10 cellular contexts compared by ENCODE assay signal in genomic region chr7:3259711-3260424, GRCh38. TPM values are rescaled to one million over a fixed set of nuclear protein-coding genes. Genes with fewer than 3 reads are reported as not detected.
A peak's percentile ranks its signal among the peaks of the same experiment; 100 is the strongest.
DNase-seq lines count a peak whose midpoint lies in the region; ATAC-seq and TF ChIP-seq lines count a peak whose summit lies in the region.
"Had no signal": no experiment of that assay in that cellular context is flagged by ENCODE, and none has a peak within 500 bp of the region (broad histone marks: within the 10 kb centered on the region; RNA-seq: fewer than 3 reads in every experiment).

No MANE protein-coding gene starts in this region.

- ATAC-seq in activated naive CD8-positive, alpha-beta T cell treated with anti-CD3 and anti-CD28 coated beads, Interleukin-2, amount 10 ng/mL, durations not matched to agents 7 days and 5 days (ENCODE audit: low read depth), result no peak
- ATAC-seq in left lung, result peak; percentile 22

- H3K27ac Mint-ChIP-seq in activated naive CD8-positive, alpha-beta T cell treated with anti-CD3 and anti-CD28 coated beads, Interleukin-2, amount 10 ng/mL, durations not matched to agents 7 days and 5 days, result no peak overlapping the region

- no peak for TF ChIP-seq POLR2A in testis (IDR thresholded peaks at IDR 0.05)

- H3K27ac ChIP-seq in left lung, result peak overlapping the region in 1 of 2 donors; percentile 51
- H3K27ac ChIP-seq in testis, result peak overlapping the region; percentile 39 to 68

- 19% methylated on average over 17 of the region's 17 CpGs for WGBS in testis, 2 donors

- no peaks in the 10 kb centered on the region for H3K36me3 Mint-ChIP-seq in activated naive CD8-positive, alpha-beta T cell treated with anti-CD3 and anti-CD28 coated beads, Interleukin-2, amount 10 ng/mL, durations not matched to agents 7 days and 5 days

- H3K36me3 ChIP-seq in left lung (no peaks in the 10 kb centered on the region), testis (ENCODE audit: low read depth, missing control alignments) (no peaks in the 10 kb centered on the region)

- H3K4me1 ChIP-seq in left lung, result no peaks in the 10 kb centered on the region
- no peaks in the 10 kb centered on the region for H3K4me1 ChIP-seq in testis

- peak overlapping the region; percentile 22 for H3K4me3 Mint-ChIP-seq in activated naive CD8-positive, alpha-beta T cell treated with anti-CD3 and anti-CD28 coated beads, Interleukin-2, amount 10 ng/mL, durations not matched to agents 7 days and 5 days

- intact Hi-C loops in left lung (cut with DNase I), result no loop called here
- intact Hi-C loops in testis (cut with DNase I; ENCODE audit: low total_unique reads), result no loop called here

- H3K4me3 ChIP-seq in left lung (peak overlapping the region; percentile 16 to 25), testis (peak overlapping the region; percentile 44 to 61)

- H3K27me3 Mint-ChIP-seq in activated naive CD8-positive, alpha-beta T cell treated with anti-CD3 and anti-CD28 coated beads, Interleukin-2, amount 10 ng/mL, durations not matched to agents 7 days and 5 days, result peaks cover 17% of the 10 kb centered on the region

- H3K27me3 ChIP-seq in left lung, result no peaks in the 10 kb centered on the region
- H3K27me3 ChIP-seq in testis, result no peaks in the 10 kb centered on the region

- DNase-seq in SKM-1 treated with dmso at 0.1 percent for 144 hours (lab: John Stamatoyannopoulos, UW; ENCODE audit: unreplicated experiment) (peak; percentile 14), SKM-1 (lab: John Stamatoyannopoulos, UW; ENCODE audit: unreplicated experiment) (no peak), left lung (no peak), testis (no peak), hypothalamus (lab: John Stamatoyannopoulos, UW) (no peak), NCI-H2107 treated with DMSO at 0.1 percent for 48 hours (lab: John Stamatoyannopoulos, UW; ENCODE audit: unreplicated experiment) (no peak)
- no peak for DNase-seq in activated naive CD8-positive, alpha-beta T cell treated with anti-CD3 and anti-CD28 coated beads, Interleukin-2, amount 10 ng/mL, durations not matched to agents 7 days and 5 days
- DNase-seq in stimulated activated CD4-positive, alpha-beta T cell treated with anti-CD3 and anti-CD28 coated beads, Interleukin-4, amount 100 ng/mL, for 24 hours, result no peak
- DNase-seq: activated gamma-delta T cell treated with Interleukin-2 at 50 U/mL for 16 hours, Kasumi-1 had no signal

- no peaks in the 10 kb centered on the region for H3K9me3 Mint-ChIP-seq in activated naive CD8-positive, alpha-beta T cell treated with anti-CD3 and anti-CD28 coated beads, Interleukin-2, amount 10 ng/mL, durations not matched to agents 7 days and 5 days

- TF ChIP-seq CTCF in left lung (IDR thresholded peaks at IDR 0.05) (no peak), testis (IDR thresholded peaks at IDR 0.05) (no peak)

- no peaks in the 10 kb centered on the region for H3K9me3 ChIP-seq in left lung
- no peaks in the 10 kb centered on the region for H3K9me3 ChIP-seq in testis

- POLR2A ChIA-PET in activated naive CD8-positive, alpha-beta T cell treated with anti-CD3 and anti-CD28 coated beads, Interleukin-2, amount 10 ng/mL, durations not matched to agents 7 days and 5 days (lab: Charles Lee), result no interaction called here

- H3K4me1 Mint-ChIP-seq in activated naive CD8-positive, alpha-beta T cell treated with anti-CD3 and anti-CD28 coated beads, Interleukin-2, amount 10 ng/mL, durations not matched to agents 7 days and 5 days, result no peaks in the 10 kb centered on the region

RNA-seq across cellular contexts. Expression of gene SDK1, which starts 41.2 kb away (rescaled TPM):
- under 1 TPM; 0.20 to 0.25 TPM for total RNA-seq in activated naive CD8-positive, alpha-beta T cell treated with anti-CD3 and anti-CD28 coated beads, Interleukin-2, amount 10 ng/mL, durations not matched to agents 7 days and 5 days
- total RNA-seq in left lung (10 to 100 TPM in 1 of 2 donors, 1 to 10 TPM in 1; 5.5 to 13.5 TPM), testis (10 to 100 TPM; 24.9 to 36.2 TPM)
- 20.0 TPM for polyA plus RNA-seq in testis (ENCODE audit: insufficient read depth, low read depth, low replicate concordance)

Comparison
In these comparisons a context has a peak if more than half of its experiments do, and no peak if none do; other contexts are left out.
1. RNA of gene SDK1, which starts 41.2 kb away (total RNA-seq): 24.9 to 36.2 TPM in testis and 5.5 to 13.5 TPM in left lung; 0.20 to 0.25 TPM in activated naive CD8-positive, alpha-beta T cell treated with anti-CD3 and anti-CD28 coated beads, Interleukin-2, amount 10 ng/mL, durations not matched to agents 7 days and 5 days; every median in the first group is over 4 times any median in the second.